1 cellular context compared by ENCODE assay signal in the genomic region with DNA sequence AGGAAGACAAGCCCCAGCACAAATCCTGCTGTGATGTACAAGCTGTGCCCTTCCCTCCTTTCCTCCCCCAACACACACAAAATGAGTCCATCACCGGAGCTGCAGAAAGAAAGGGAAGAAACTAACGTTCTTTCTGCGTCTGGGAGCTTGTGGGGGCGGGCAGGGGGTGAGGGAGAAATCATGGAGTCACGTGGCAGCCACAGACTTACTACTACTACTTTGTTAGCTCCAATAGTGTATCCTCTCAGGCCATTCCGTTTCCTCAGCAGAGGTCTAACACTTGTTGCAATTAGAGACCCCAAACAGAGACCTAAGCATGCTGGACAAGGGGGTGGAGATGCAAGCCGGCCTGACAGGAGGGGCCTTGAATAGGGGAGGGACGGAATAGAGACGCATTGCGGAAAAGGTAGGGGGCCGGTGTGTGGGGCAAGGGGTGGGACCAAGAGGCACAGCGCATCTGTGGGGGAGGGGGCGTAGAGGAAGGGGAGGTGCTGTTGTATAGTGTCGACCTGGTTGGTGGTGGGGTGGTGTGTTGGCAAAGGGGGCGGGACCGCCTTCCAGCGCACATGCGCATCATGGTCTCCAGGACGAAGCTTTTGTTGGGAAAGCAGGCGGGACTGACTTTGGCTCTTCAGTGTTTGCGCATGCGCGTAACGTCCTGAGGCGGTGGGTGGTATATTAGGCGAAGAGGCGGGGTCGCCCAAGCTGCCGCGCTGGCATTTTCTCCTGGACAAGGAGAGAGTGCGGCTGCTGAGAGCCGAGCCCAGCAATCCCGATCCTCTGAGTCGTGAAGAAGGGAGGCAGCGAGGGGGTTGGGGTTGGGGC.
TF ChIP-seq lines count a peak whose summit lies in the region.

A gene with protein sequence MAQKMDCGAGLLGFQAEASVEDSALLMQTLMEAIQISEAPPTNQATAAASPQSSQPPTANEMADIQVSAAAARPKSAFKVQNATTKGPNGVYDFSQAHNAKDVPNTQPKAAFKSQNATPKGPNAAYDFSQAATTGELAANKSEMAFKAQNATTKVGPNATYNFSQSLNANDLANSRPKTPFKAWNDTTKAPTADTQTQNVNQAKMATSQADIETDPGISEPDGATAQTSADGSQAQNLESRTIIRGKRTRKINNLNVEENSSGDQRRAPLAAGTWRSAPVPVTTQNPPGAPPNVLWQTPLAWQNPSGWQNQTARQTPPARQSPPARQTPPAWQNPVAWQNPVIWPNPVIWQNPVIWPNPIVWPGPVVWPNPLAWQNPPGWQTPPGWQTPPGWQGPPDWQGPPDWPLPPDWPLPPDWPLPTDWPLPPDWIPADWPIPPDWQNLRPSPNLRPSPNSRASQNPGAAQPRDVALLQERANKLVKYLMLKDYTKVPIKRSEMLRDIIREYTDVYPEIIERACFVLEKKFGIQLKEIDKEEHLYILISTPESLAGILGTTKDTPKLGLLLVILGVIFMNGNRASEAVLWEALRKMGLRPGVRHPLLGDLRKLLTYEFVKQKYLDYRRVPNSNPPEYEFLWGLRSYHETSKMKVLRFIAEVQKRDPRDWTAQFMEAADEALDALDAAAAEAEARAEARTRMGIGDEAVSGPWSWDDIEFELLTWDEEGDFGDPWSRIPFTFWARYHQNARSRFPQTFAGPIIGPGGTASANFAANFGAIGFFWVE (plus strand): TSS at position 703 of the 825 bp plus-strand sequence. CDS start 682 bp downstream, outside the sequence.

TF ChIP-seq in liver, 16 proteins besides CTCF, POLR2A, EP300 and RAD21 (continued from another document):
- TF ChIP-seq, protein P1, sequence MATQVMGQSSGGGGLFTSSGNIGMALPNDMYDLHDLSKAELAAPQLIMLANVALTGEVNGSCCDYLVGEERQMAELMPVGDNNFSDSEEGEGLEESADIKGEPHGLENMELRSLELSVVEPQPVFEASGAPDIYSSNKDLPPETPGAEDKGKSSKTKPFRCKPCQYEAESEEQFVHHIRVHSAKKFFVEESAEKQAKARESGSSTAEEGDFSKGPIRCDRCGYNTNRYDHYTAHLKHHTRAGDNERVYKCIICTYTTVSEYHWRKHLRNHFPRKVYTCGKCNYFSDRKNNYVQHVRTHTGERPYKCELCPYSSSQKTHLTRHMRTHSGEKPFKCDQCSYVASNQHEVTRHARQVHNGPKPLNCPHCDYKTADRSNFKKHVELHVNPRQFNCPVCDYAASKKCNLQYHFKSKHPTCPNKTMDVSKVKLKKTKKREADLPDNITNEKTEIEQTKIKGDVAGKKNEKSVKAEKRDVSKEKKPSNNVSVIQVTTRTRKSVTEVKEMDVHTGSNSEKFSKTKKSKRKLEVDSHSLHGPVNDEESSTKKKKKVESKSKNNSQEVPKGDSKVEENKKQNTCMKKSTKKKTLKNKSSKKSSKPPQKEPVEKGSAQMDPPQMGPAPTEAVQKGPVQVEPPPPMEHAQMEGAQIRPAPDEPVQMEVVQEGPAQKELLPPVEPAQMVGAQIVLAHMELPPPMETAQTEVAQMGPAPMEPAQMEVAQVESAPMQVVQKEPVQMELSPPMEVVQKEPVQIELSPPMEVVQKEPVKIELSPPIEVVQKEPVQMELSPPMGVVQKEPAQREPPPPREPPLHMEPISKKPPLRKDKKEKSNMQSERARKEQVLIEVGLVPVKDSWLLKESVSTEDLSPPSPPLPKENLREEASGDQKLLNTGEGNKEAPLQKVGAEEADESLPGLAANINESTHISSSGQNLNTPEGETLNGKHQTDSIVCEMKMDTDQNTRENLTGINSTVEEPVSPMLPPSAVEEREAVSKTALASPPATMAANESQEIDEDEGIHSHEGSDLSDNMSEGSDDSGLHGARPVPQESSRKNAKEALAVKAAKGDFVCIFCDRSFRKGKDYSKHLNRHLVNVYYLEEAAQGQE (IDR thresholded peaks at IDR 0.05): peak; percentile 41
TF ChIP-seq in liver: peak in this region for 7.
